24 cellular contexts compared by ENCODE assay signal in genomic region chr7:35331730-35332678, GRCh38.
"Had no signal": no experiment of that assay in that cellular context is flagged by ENCODE, and none has a peak within 500 bp of the region (broad histone marks: within the 10 kb centered on the region; RNA-seq: fewer than 3 reads in every experiment).

No MANE protein-coding gene starts in this region.

- H3K9ac ChIP-seq: neural progenitor cell had no signal

- H3K9me3 Mint-ChIP-seq: activated CD4-positive, alpha-beta T cell treated with anti-CD3 and anti-CD28 coated beads, Interleukin-2, amount 10 ng/mL, durations not matched to agents 7 days and 5 days; activated naive CD4-positive, alpha-beta T cell treated with anti-CD3 and anti-CD28 coated beads, Interleukin-2, amount 50 U/mL, for 72 hours; neural progenitor cell; stimulated activated effector memory CD8-positive, alpha-beta T cell treated with anti-CD3 and anti-CD28 coated beads, Interleukin-12 subunit alpha, Interleukin-12 subunit beta, amount 100 ng/mL, for 72 hours; T-cell had no signal

- H3K36me3 ChIP-seq: adrenal gland, breast epithelium, neural progenitor cell, ovary, right lobe of liver, stomach had no signal

- H3K9me3 ChIP-seq: adrenal gland, breast epithelium, mucosa of descending colon, ovary, psoas muscle, right lobe of liver, stomach had no signal

- H3K4me1 Mint-ChIP-seq: activated CD4-positive, alpha-beta T cell treated with anti-CD3 and anti-CD28 coated beads, Interleukin-2, amount 10 ng/mL, durations not matched to agents 7 days and 5 days; naive B cell; neural progenitor cell; stimulated activated effector memory CD8-positive, alpha-beta T cell treated with anti-CD3 and anti-CD28 coated beads, Interleukin-12 subunit alpha, Interleukin-12 subunit beta, amount 100 ng/mL, for 72 hours; T-cell had no signal

- H3K27me3 ChIP-seq: adrenal gland, breast epithelium, neural progenitor cell, ovary, right lobe of liver, stomach had no signal

- H3K27ac ChIP-seq: adrenal gland, breast epithelium, neural progenitor cell, ovary, psoas muscle, right lobe of liver, stomach had no signal

- H3K36me3 Mint-ChIP-seq: activated naive CD4-positive, alpha-beta T cell treated with anti-CD3 and anti-CD28 coated beads, Interleukin-2, amount 50 U/mL, for 72 hours; naive B cell; neural progenitor cell; stimulated activated effector memory CD8-positive, alpha-beta T cell treated with anti-CD3 and anti-CD28 coated beads, Interleukin-12 subunit alpha, Interleukin-12 subunit beta, amount 100 ng/mL, for 72 hours; T-cell had no signal

- H3K4me1 ChIP-seq: adrenal gland, breast epithelium, neural progenitor cell, psoas muscle, right lobe of liver, stomach had no signal

- H2AFZ ChIP-seq: neural progenitor cell had no signal

- H3K4me3 ChIP-seq: adrenal gland, breast epithelium, mucosa of descending colon, neural progenitor cell, ovary, psoas muscle, right lobe of liver, stomach had no signal

- DNase-seq: activated CD4-positive, alpha-beta T cell treated with anti-CD3 and anti-CD28 coated beads, Interleukin-2, amount 10 ng/mL, durations not matched to agents 7 days and 5 days; activated gamma-delta T cell; adrenal gland; effector CD4-positive, alpha-beta T cell; hippocampal formation; mammary epithelial cell; mucosa of descending colon; naive B cell; ovary; psoas muscle; right lobe of liver; small intestine; stimulated activated CD4-positive, alpha-beta T cell treated with anti-CD3 and anti-CD28 coated beads, Interleukin-4, amount 100 ng/mL, for 24 hours; stomach; T-cell; trophoblast cell had no signal

- H3K4me3 Mint-ChIP-seq: activated CD4-positive, alpha-beta T cell treated with anti-CD3 and anti-CD28 coated beads, Interleukin-2, amount 10 ng/mL, durations not matched to agents 7 days and 5 days; naive B cell; neural progenitor cell; stimulated activated effector memory CD8-positive, alpha-beta T cell treated with anti-CD3 and anti-CD28 coated beads, Interleukin-12 subunit alpha, Interleukin-12 subunit beta, amount 100 ng/mL, for 72 hours; T-cell had no signal

- FAIRE-seq: astrocyte, keratinocyte, small intestine had no signal

- ATAC-seq: activated naive CD4-positive, alpha-beta T cell treated with anti-CD3 and anti-CD28 coated beads, Interleukin-2, amount 50 U/mL, for 72 hours; left lobe of liver; mucosa of descending colon; psoas muscle; SK-N-SH treated with all-trans-retinoic acid at 6 μM for 48 hours; stimulated activated effector memory CD8-positive, alpha-beta T cell treated with anti-CD3 and anti-CD28 coated beads, Interleukin-12 subunit alpha, Interleukin-12 subunit beta, amount 100 ng/mL, for 72 hours; T-cell had no signal

- H3K27ac Mint-ChIP-seq: activated CD4-positive, alpha-beta T cell treated with anti-CD3 and anti-CD28 coated beads, Interleukin-2, amount 10 ng/mL, durations not matched to agents 7 days and 5 days; activated naive CD4-positive, alpha-beta T cell treated with anti-CD3 and anti-CD28 coated beads, Interleukin-2, amount 50 U/mL, for 72 hours; naive B cell; neural progenitor cell; stimulated activated effector memory CD8-positive, alpha-beta T cell treated with anti-CD3 and anti-CD28 coated beads, Interleukin-12 subunit alpha, Interleukin-12 subunit beta, amount 100 ng/mL, for 72 hours; T-cell had no signal

- H3K4me2 ChIP-seq: neural progenitor cell had no signal
